In the genomic region with DNA sequence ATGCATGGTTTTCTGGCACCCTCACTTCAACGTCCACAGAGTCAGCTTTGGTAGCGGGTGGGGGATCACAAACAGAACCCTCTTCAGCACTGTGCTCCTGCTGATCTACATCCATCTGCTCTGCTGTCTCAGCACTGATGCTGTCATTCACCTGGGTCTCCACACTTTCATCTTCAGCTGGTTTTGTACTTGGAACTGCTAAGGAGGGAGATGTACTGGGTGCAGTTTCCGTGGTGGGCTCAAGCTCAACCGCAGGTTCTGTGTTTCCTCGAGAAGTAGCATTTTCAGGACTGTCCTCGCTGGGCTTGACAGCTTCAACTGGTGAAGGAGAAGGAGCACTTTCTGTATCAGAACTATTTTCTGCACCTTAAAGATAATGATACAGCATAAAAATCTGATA, we compare ENCODE assay signal across 1 cellular context.
TF ChIP-seq lines count a peak whose summit lies in the region.

No MANE protein-coding gene starts in this region.

TF ChIP-seq in IMR-90, 13 proteins besides CTCF, POLR2A, EP300 and RAD21:
- TF ChIP-seq, protein P1, sequence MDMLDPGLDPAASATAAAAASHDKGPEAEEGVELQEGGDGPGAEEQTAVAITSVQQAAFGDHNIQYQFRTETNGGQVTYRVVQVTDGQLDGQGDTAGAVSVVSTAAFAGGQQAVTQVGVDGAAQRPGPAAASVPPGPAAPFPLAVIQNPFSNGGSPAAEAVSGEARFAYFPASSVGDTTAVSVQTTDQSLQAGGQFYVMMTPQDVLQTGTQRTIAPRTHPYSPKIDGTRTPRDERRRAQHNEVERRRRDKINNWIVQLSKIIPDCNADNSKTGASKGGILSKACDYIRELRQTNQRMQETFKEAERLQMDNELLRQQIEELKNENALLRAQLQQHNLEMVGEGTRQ (IDR thresholded peaks at IDR 0.05; ENCODE audit: low read depth, low read length), result no peak
- TF ChIP-seq RCOR1 (IDR thresholded peaks at IDR 0.05; ENCODE audit: insufficient replicate concordance, low read length) (no peak), CHD1 (IDR thresholded peaks at IDR 0.05; ENCODE audit: low read depth, low read length) (no peak), MXI1 (IDR thresholded peaks at IDR 0.05; ENCODE audit: borderline replicate concordance, low read depth, low read length) (no peak), FOS (IDR thresholded peaks at IDR 0.05; ENCODE audit: low read depth, low read length) (no peak), NFE2L2 (IDR thresholded peaks at IDR 0.05; ENCODE audit: low read depth, low read length) (no peak), RFX5 (IDR thresholded peaks at IDR 0.05; ENCODE audit: low read depth, low read length) (no peak), MAZ (IDR thresholded peaks at IDR 0.05; ENCODE audit: borderline replicate concordance, low read depth, low read length) (no peak), BHLHE40 (IDR thresholded peaks at IDR 0.05; ENCODE audit: low read depth, low read length) (no peak), MAFK (IDR thresholded peaks at IDR 0.05; ENCODE audit: low read depth, low read length) (no peak), SMC3 (IDR thresholded peaks at IDR 0.05; ENCODE audit: low read depth, low read length) (no peak), CEBPB (IDR thresholded peaks at IDR 0.05; ENCODE audit: low read depth, low read length) (no peak)
- TF ChIP-seq, protein P2, sequence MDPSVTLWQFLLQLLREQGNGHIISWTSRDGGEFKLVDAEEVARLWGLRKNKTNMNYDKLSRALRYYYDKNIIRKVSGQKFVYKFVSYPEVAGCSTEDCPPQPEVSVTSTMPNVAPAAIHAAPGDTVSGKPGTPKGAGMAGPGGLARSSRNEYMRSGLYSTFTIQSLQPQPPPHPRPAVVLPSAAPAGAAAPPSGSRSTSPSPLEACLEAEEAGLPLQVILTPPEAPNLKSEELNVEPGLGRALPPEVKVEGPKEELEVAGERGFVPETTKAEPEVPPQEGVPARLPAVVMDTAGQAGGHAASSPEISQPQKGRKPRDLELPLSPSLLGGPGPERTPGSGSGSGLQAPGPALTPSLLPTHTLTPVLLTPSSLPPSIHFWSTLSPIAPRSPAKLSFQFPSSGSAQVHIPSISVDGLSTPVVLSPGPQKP (IDR thresholded peaks at IDR 0.05; ENCODE audit: borderline replicate concordance, low read depth, low read length), result no peak
